In genomic region chr1:39635205-39635870, GRCh38 we compare ENCODE assay signal across 19 cellular contexts. TPM values are rescaled to one million over a fixed set of nuclear protein-coding genes. Genes with fewer than 3 reads are reported as not detected.
A peak's percentile ranks its signal among the peaks of the same experiment; 100 is the strongest.
DNase-seq lines count a peak whose midpoint lies in the region; TF ChIP-seq lines count a peak whose summit lies in the region.
"Had no signal": no experiment of that assay in that cellular context is flagged by ENCODE, and none has a peak within 500 bp of the region (broad histone marks: within the 10 kb centered on the region; RNA-seq: fewer than 3 reads in every experiment).

No MANE protein-coding gene starts in this region.

- H3K27ac ChIP-seq in SJSA1: peak overlapping the region; percentile 80

- H3K27ac Mint-ChIP-seq in nephron progenitor cell (peak overlapping the region; percentile 6), type B pancreatic cell (no peak overlapping the region)
- H3K27ac Mint-ChIP-seq: effector memory CD8-positive, alpha-beta T cell; stimulated activated naive CD8-positive, alpha-beta T cell treated with anti-CD3 and anti-CD28 coated beads, Interleukin-15, amount 100 ng/mL, for 72 hours; WTC11 had no signal

- H3K4me3 ChIP-seq in SJSA1: no peak overlapping the region
- H3K4me3 ChIP-seq in fibroblast of villous mesenchyme (ENCODE audit: low read depth, low read length): no peak overlapping the region
- H3K4me3 ChIP-seq: GM12878 had no signal

- H3K4me1 ChIP-seq in SJSA1 (replicated peaks): peaks cover 61% of the 10 kb centered on the region

- H3K9me3 ChIP-seq in SJSA1 (replicated peaks): no peaks in the 10 kb centered on the region

- TF ChIP-seq CTCF in fibroblast of villous mesenchyme (IDR thresholded peaks at IDR 0.05; ENCODE audit: insufficient read depth, low read depth, low read length) (no peak), nephron progenitor cell (IDR thresholded peaks at IDR 0.05) (no peak), type B pancreatic cell (conservative IDR thresholded peaks at IDR 0.05) (no peak)

- no peak for DNase-seq in SJSA1 (ENCODE audit: low read depth in 1 of 2, low spot score in 2 of 2)
- DNase-seq in fibroblast of villous mesenchyme (ENCODE audit: low read depth): peak; percentile 78
- DNase-seq in nephron progenitor cell: no peak
- DNase-seq in type B pancreatic cell (ENCODE audit: extremely low spot score, unreplicated experiment): no peak
- no peak for DNase-seq in T1000 (lab: John Stamatoyannopoulos, UW)
- no peak for DNase-seq in stimulated activated CD4-positive, alpha-beta T cell treated with anti-CD3 and anti-CD28 coated beads, Interleukin-4, amount 100 ng/mL, for 24 hours
- no peak for DNase-seq in retina
- DNase-seq in NCI-H69 (lab: John Stamatoyannopoulos, UW): no peak
- DNase-seq: activated effector memory CD4-positive, alpha-beta T cell treated with anti-CD3 and anti-CD28 coated beads, Interleukin-2, amount 50 U/mL, for 16 hours; effector memory CD8-positive, alpha-beta T cell; EL; NCI-H1694 treated with DMSO at 0.1 percent for 48 hours; NCI-H748 treated with DMSO at 0.1 percent for 48 hours; stimulated activated naive CD8-positive, alpha-beta T cell treated with anti-CD3 and anti-CD28 coated beads, Interleukin-15, amount 100 ng/mL, for 72 hours had no signal

- H3K27me3 ChIP-seq in SJSA1 (replicated peaks): no peaks in the 10 kb centered on the region

- H3K4me1 Mint-ChIP-seq in nephron progenitor cell (peaks cover 86% of the 10 kb centered on the region), type B pancreatic cell (ENCODE audit: unreplicated experiment) (peaks cover 36% of the 10 kb centered on the region)

- H3K4me3 Mint-ChIP-seq in nephron progenitor cell (peak overlapping the region; percentile 59), type B pancreatic cell (peak overlapping the region; percentile 40)
- H3K4me3 Mint-ChIP-seq: effector memory CD8-positive, alpha-beta T cell; stimulated activated naive CD8-positive, alpha-beta T cell treated with anti-CD3 and anti-CD28 coated beads, Interleukin-15, amount 100 ng/mL, for 72 hours had no signal

- peaks cover 14% of the 10 kb centered on the region for H3K36me3 Mint-ChIP-seq in nephron progenitor cell (ENCODE audit: low read depth)
- no peaks in the 10 kb centered on the region for H3K36me3 Mint-ChIP-seq in type B pancreatic cell
- H3K36me3 Mint-ChIP-seq: WTC11 had no signal

- no peaks in the 10 kb centered on the region for H3K9me3 Mint-ChIP-seq in nephron progenitor cell
- H3K9me3 Mint-ChIP-seq in type B pancreatic cell: no peaks in the 10 kb centered on the region
- H3K9me3 Mint-ChIP-seq: effector memory CD8-positive, alpha-beta T cell; neural crest cell; stimulated activated naive CD8-positive, alpha-beta T cell treated with anti-CD3 and anti-CD28 coated beads, Interleukin-15, amount 100 ng/mL, for 72 hours; WTC11 had no signal

- H3K36me3 ChIP-seq in SJSA1: peaks cover 66% of the 10 kb centered on the region

- H3K27me3 Mint-ChIP-seq in nephron progenitor cell (ENCODE audit: low read depth, poor library complexity) (peaks cover 7% of the 10 kb centered on the region), type B pancreatic cell (peaks cover 79% of the 10 kb centered on the region)

RNA-seq across cellular contexts. Expression of gene HEYL, which starts 4.1 kb away (rescaled TPM):
- 12.7 and 14.4 TPM in 2 replicates for total RNA-seq in SJSA1 (2014; rRNA removed; shearing (Covaris generic))
- total RNA-seq in fibroblast of villous mesenchyme (under 0.01 and 0.32 TPM in 2 replicates), type B pancreatic cell (ENCODE audit: low replicate concordance) (0.83 and 4.3 TPM in 2 replicates)

RNA-seq across cellular contexts. Expression of gene NT5C1A, which starts 36.6 kb away (rescaled TPM):
- not detected in 2 replicates for total RNA-seq in SJSA1 (2014; rRNA removed; shearing (Covaris generic))
- total RNA-seq in fibroblast of villous mesenchyme: not detected in 2 replicates
- total RNA-seq in type B pancreatic cell (ENCODE audit: low replicate concordance): 0.43 TPM in 1 of 2 replicates, not detected in the other
- total RNA-seq: activated CD8-positive, alpha-beta memory T cell treated with anti-CD3 and anti-CD28 coated beads for 36 hours; kidney epithelial cell; neural crest cell; WTC11 had no signal

RNA-seq across cellular contexts. Expression of gene HPCAL4, which starts 55.9 kb away (rescaled TPM):
- 0.06 and 0.13 TPM in 2 replicates for total RNA-seq in SJSA1 (2014; rRNA removed; shearing (Covaris generic))
- total RNA-seq in fibroblast of villous mesenchyme (not detected in 2 replicates), type B pancreatic cell (ENCODE audit: low replicate concordance) (0.21 and 0.53 TPM in 2 replicates)

RNA-seq across cellular contexts. Expression of gene PABPC4, which starts 58.7 kb away (rescaled TPM):
- 93.2 and 99.1 TPM in 2 replicates for total RNA-seq in SJSA1 (2014; rRNA removed; shearing (Covaris generic))
- total RNA-seq in fibroblast of villous mesenchyme: 115 and 144 TPM in 2 replicates
- total RNA-seq in type B pancreatic cell (ENCODE audit: low replicate concordance): 283 and 291 TPM in 2 replicates
